9 cellular contexts compared by ENCODE assay signal in genomic region chr5:56440871-56441740, GRCh38.
DNase-seq lines count a peak whose midpoint lies in the region; ATAC-seq and TF ChIP-seq lines count a peak whose summit lies in the region.
"Had no signal": no experiment of that assay in that cellular context is flagged by ENCODE, and none has a peak within 500 bp of the region (broad histone marks: within the 10 kb centered on the region; RNA-seq: fewer than 3 reads in every experiment).

No MANE protein-coding gene starts in this region.

- H3K9me3 Mint-ChIP-seq in T-cell = peaks cover 0 to 4% (median 4%) of the 10 kb centered on the region in 3 donors

- no peak for TF ChIP-seq CTCF in omental fat pad (IDR thresholded peaks at IDR 0.05)

- CTCF ChIA-PET in T-cell (lab: Charles Lee) = interaction anchor here in 1 of 2 donors (0.6 kb wide), 1 partner anchor 548 kb away, joined by 3 read pairs; no protein-coding TSS in a partner anchor

- H3K36me3 Mint-ChIP-seq in T-cell = no peaks in the 10 kb centered on the region

- DNase-seq in COR-L47 (lab: John Stamatoyannopoulos, UW) (peak; percentile 21), NCI-H748 (lab: John Stamatoyannopoulos, UW; ENCODE audit: unreplicated experiment) (peak; percentile 78), omental fat pad (ENCODE audit: low spot score) (no peak), T-cell (no peak), RPMI8226 (no peak), DMS153 (lab: John Stamatoyannopoulos, UW) (no peak)
- DNase-seq: NCI-H510A treated with DMSO at 0.1 percent for 48 hours had no signal

- H3K27me3 Mint-ChIP-seq in T-cell = no peaks in the 10 kb centered on the region

- H3K27ac Mint-ChIP-seq in T-cell = no peak overlapping the region

- POLR2A ChIA-PET in T-cell (lab: Charles Lee) = no interaction called here

- ATAC-seq in esophagus mucosa (peak; percentile 96), omental fat pad (ENCODE audit: low FRiP score) (peak; percentile 89), T-cell (replicated peaks in 1 of 4) (no peak), GM18873 (IDR thresholded peaks at IDR 0.05; ENCODE audit: low FRiP score, unreplicated experiment) (no peak)

- peaks cover 0 to 6% (median 0%) of the 10 kb centered on the region in 3 donors for H3K4me1 Mint-ChIP-seq in T-cell

- H3K4me3 Mint-ChIP-seq in T-cell = no peak overlapping the region

Comparison
In these comparisons a context has a peak if more than half of its experiments do, and no peak if none do; other contexts are left out.
1. DNase-seq: peak in COR-L47 (single experiment) and NCI-H748 (single experiment); none in omental fat pad (single experiment), T-cell (0 of 34), RPMI8226 (single experiment) and DMS153 (single experiment).
2. ATAC-seq: peak in esophagus mucosa (single experiment) and omental fat pad (single experiment); none in T-cell (0 of 4) and GM18873 (single experiment).